Comparison of ENCODE assay signal across 24 cellular contexts in the genomic region with DNA sequence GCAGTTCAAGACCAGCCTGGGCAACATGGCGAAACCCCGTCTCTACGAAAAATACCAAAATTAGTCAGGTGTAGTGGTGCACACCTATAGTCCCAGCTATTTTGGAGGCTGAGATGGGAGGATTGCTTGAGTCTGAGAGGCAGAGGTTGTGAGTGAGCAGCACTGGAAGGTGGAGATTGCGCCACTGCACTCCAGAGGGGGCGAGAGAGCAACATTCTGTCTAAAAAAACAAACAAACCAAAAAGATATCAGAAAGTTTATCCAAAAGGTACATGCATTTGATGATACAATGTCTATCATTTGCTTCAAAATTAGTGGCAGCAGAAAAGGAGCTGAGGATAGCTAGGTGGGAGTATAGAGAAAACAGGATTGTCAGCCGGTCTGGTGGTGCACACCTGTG. TPM values are rescaled to one million over a fixed set of nuclear protein-coding genes. Genes with fewer than 3 reads are reported as not detected.
DNase-seq lines count a peak whose midpoint lies in the region; TF ChIP-seq lines count a peak whose summit lies in the region.
"Had no signal": no experiment of that assay in that cellular context is flagged by ENCODE, and none has a peak within 500 bp of the region (broad histone marks: within the 10 kb centered on the region; RNA-seq: fewer than 3 reads in every experiment).

No MANE protein-coding gene starts in this region.

- peaks cover 7% of the 10 kb centered on the region for H3K4me1 ChIP-seq in OCI-LY1 (ENCODE audit: insufficient read depth, low read length, severe bottlenecking)
- H3K4me1 ChIP-seq in endodermal cell (ENCODE audit: control insufficient read depth, insufficient read depth, low read length), result no peaks in the 10 kb centered on the region
- H3K4me1 ChIP-seq: ascending aorta, gastroesophageal sphincter, psoas muscle, testis had no signal

- POLR2A ChIA-PET in AG04450 (lab: Yijun Ruan, JAX), result no interaction called here

- H4K20me1 ChIP-seq in OCI-LY1 (ENCODE audit: insufficient read depth, low read length), result no peaks in the 10 kb centered on the region

- WGBS in endodermal cell (ENCODE audit: insufficient coverage in 1 of 2, insufficient read length in 1 of 2), 2 experiments, result 85 to 97% methylated on average over 4 to 6 of the region's 6 CpGs

- no peaks in the 10 kb centered on the region for H3K36me3 ChIP-seq in OCI-LY1 (ENCODE audit: insufficient read depth, low read length)
- no peaks in the 10 kb centered on the region for H3K36me3 ChIP-seq in endodermal cell (ENCODE audit: control insufficient read depth, insufficient read depth, low read length)
- H3K36me3 ChIP-seq: ascending aorta, gastroesophageal sphincter had no signal

- TF ChIP-seq CTCF in AG04450 (IDR thresholded peaks at IDR 0.05; ENCODE audit: low read depth, low read length) (peak; percentile 19; the same call in 1 of the 2 replicates), GM12864 (IDR thresholded peaks at IDR 0.05; ENCODE audit: low read depth, low read length, missing control alignments) (peak; percentile 32), OCI-LY1 (IDR thresholded peaks at IDR 0.05; ENCODE audit: low read length) (peak; percentile 41; the same call in 1 of the 2 replicates), endodermal cell (conservative IDR thresholded peaks at IDR 0.05) (peak; percentile 41), progenitor cell of endocrine pancreas (IDR thresholded peaks at IDR 0.05; ENCODE audit: unreplicated experiment) (no peak)

- H3K27me3 ChIP-seq in AG04450 (ENCODE audit: control insufficient read depth, insufficient read depth, low read length) (no peaks in the 10 kb centered on the region), OCI-LY1 (ENCODE audit: insufficient read depth, low read length) (no peaks in the 10 kb centered on the region), endodermal cell (ENCODE audit: control insufficient read depth, insufficient read depth, low read length, poor library complexity, severe bottlenecking) (peaks cover 6% of the 10 kb centered on the region)
- H3K27me3 ChIP-seq: ascending aorta, testis had no signal

- H3K9me3 Mint-ChIP-seq in endodermal cell, result no peaks in the 10 kb centered on the region
- H3K9me3 Mint-ChIP-seq in progenitor cell of endocrine pancreas (ENCODE audit: low read depth), result no peaks in the 10 kb centered on the region
- H3K9me3 Mint-ChIP-seq: activated naive CD4-positive, alpha-beta T cell treated with anti-CD3 and anti-CD28 coated beads, Interleukin-2, amount 50 U/mL, for 24 hours; central memory CD8-positive, alpha-beta T cell; neural crest cell; stimulated activated effector memory CD8-positive, alpha-beta T cell treated with anti-CD3 and anti-CD28 coated beads, Interleukin-12 subunit alpha, Interleukin-12 subunit beta, amount 100 ng/mL, for 72 hours had no signal

- H3K79me2 ChIP-seq in OCI-LY1 (ENCODE audit: insufficient read depth, low read length), result no peaks in the 10 kb centered on the region

- H3K4me2 ChIP-seq in OCI-LY1 (ENCODE audit: low read length), result no peak overlapping the region

- no peaks in the 10 kb centered on the region for H3K9me2 ChIP-seq in OCI-LY1 (ENCODE audit: low read depth, low read length)

- H3K27ac Mint-ChIP-seq in endodermal cell (no peak overlapping the region), progenitor cell of endocrine pancreas (no peak overlapping the region)
- H3K27ac Mint-ChIP-seq: activated naive CD4-positive, alpha-beta T cell treated with anti-CD3 and anti-CD28 coated beads, Interleukin-2, amount 50 U/mL, for 24 hours; stimulated activated effector memory CD8-positive, alpha-beta T cell treated with anti-CD3 and anti-CD28 coated beads, Interleukin-12 subunit alpha, Interleukin-12 subunit beta, amount 100 ng/mL, for 72 hours had no signal

- no peaks in the 10 kb centered on the region for H3K36me3 Mint-ChIP-seq in endodermal cell (ENCODE audit: low read depth)
- no peaks in the 10 kb centered on the region for H3K36me3 Mint-ChIP-seq in progenitor cell of endocrine pancreas (ENCODE audit: insufficient read depth)
- H3K36me3 Mint-ChIP-seq: activated naive CD4-positive, alpha-beta T cell treated with anti-CD3 and anti-CD28 coated beads, Interleukin-2, amount 50 U/mL, for 24 hours; stimulated activated effector memory CD8-positive, alpha-beta T cell treated with anti-CD3 and anti-CD28 coated beads, Interleukin-12 subunit alpha, Interleukin-12 subunit beta, amount 100 ng/mL, for 72 hours had no signal

- H3K27me3 Mint-ChIP-seq in endodermal cell (ENCODE audit: insufficient read depth) (peaks cover 19% of the 10 kb centered on the region), progenitor cell of endocrine pancreas (peaks cover 24% of the 10 kb centered on the region)
- H3K27me3 Mint-ChIP-seq: activated naive CD4-positive, alpha-beta T cell treated with anti-CD3 and anti-CD28 coated beads, Interleukin-2, amount 50 U/mL, for 24 hours had no signal

- DNase-seq in AG04450 (ENCODE audit: low read depth, low spot score), result no peak
- DNase-seq in GM12864 (ENCODE audit: low read depth), result no peak
- no peak for DNase-seq in endodermal cell
- no peak for DNase-seq in nucleus accumbens (lab: John Stamatoyannopoulos, UW)
- no peak for DNase-seq in progenitor cell of endocrine pancreas (ENCODE audit: low spot score, unreplicated experiment)
- no peak for DNase-seq in anterior cingulate cortex (lab: John Stamatoyannopoulos, UW)
- no peak for DNase-seq in hippocampal formation (lab: John Stamatoyannopoulos, UW)
- DNase-seq: activated CD4-positive, alpha-beta T cell treated with anti-CD3 and anti-CD28 coated beads for 48 hours; DMS79 treated with DMSO at 0.1 percent for 48 hours; NCI-H146; NCI-H524 treated with DMSO at 0.1 percent for 48 hours; psoas muscle; SHP77; stimulated activated CD4-positive, alpha-beta T cell treated with anti-CD3 and anti-CD28 coated beads, Interleukin-2, amount 100 ng/mL, for 24 hours; testis had no signal

- no peak overlapping the region for H3K27ac ChIP-seq in AG04450 (ENCODE audit: low read depth, low read length)
- H3K27ac ChIP-seq in OCI-LY1 (ENCODE audit: low read depth, low read length, poor library complexity, severe bottlenecking), result no peak overlapping the region
- H3K27ac ChIP-seq in endodermal cell (ENCODE audit: low read depth, low read length), result no peak overlapping the region
- H3K27ac ChIP-seq: ascending aorta, gastroesophageal sphincter, HL-60, psoas muscle, testis had no signal

- CTCF ChIA-PET in AG04450 (lab: Charles Lee), result no interaction called here

- H3K4me3 Mint-ChIP-seq in endodermal cell, result no peak overlapping the region
- no peak overlapping the region for H3K4me3 Mint-ChIP-seq in progenitor cell of endocrine pancreas (ENCODE audit: low read depth)
- H3K4me3 Mint-ChIP-seq: activated naive CD4-positive, alpha-beta T cell treated with anti-CD3 and anti-CD28 coated beads, Interleukin-2, amount 50 U/mL, for 24 hours; central memory CD8-positive, alpha-beta T cell; neural crest cell; stimulated activated effector memory CD8-positive, alpha-beta T cell treated with anti-CD3 and anti-CD28 coated beads, Interleukin-12 subunit alpha, Interleukin-12 subunit beta, amount 100 ng/mL, for 72 hours had no signal

- H3K9ac ChIP-seq in OCI-LY1 (ENCODE audit: low read length) (no peak overlapping the region), endodermal cell (ENCODE audit: extremely low read depth, low read length, poor library complexity, severe bottlenecking) (no peak overlapping the region)

- H3K4me1 Mint-ChIP-seq in endodermal cell (peaks cover 16% of the 10 kb centered on the region), progenitor cell of endocrine pancreas (ENCODE audit: low read depth) (peaks cover 9% of the 10 kb centered on the region)
- H3K4me1 Mint-ChIP-seq: central memory CD8-positive, alpha-beta T cell; stimulated activated effector memory CD8-positive, alpha-beta T cell treated with anti-CD3 and anti-CD28 coated beads, Interleukin-12 subunit alpha, Interleukin-12 subunit beta, amount 100 ng/mL, for 72 hours had no signal

- H3K4me3 ChIP-seq in AG04450 (ENCODE audit: low read depth, low read length), result no peak overlapping the region
- H3K4me3 ChIP-seq in GM12864 (ENCODE audit: low read depth, low read length), result no peak overlapping the region
- H3K4me3 ChIP-seq in OCI-LY1 (ENCODE audit: low read depth, low read length, poor library complexity, severe bottlenecking), result no peak overlapping the region
- H3K4me3 ChIP-seq in endodermal cell (ENCODE audit: low read length), result no peak overlapping the region
- H3K4me3 ChIP-seq: ascending aorta, gastroesophageal sphincter, lung, psoas muscle, testis had no signal

- no peaks in the 10 kb centered on the region for H3F3A ChIP-seq in OCI-LY1 (ENCODE audit: insufficient read depth, low read length)

- no peaks in the 10 kb centered on the region; the same call in 1 of the 2 replicates for H3K9me3 ChIP-seq in AG04450 (ENCODE audit: control insufficient read depth, insufficient read depth, low read length)
- no peaks in the 10 kb centered on the region for H3K9me3 ChIP-seq in OCI-LY1 (ENCODE audit: low read length)
- H3K9me3 ChIP-seq in endodermal cell (ENCODE audit: control insufficient read depth, low read length), result no peaks in the 10 kb centered on the region
- H3K9me3 ChIP-seq: ascending aorta, gastroesophageal sphincter, psoas muscle, testis had no signal

- no peak overlapping the region for H2AFZ ChIP-seq in OCI-LY1 (ENCODE audit: low read length)

RNA-seq across cellular contexts. Expression of gene CABLES1, which starts 39.8 kb away (rescaled TPM):
- polyA plus RNA-seq in AG04450 (2011; rRNA removed), result 25.7 and 29.6 TPM in 2 replicates
- 24.5 TPM in 2 replicates for polyA minus RNA-seq in AG04450 (2011; rRNA and poly(A)+ RNA removed)
- total RNA-seq in endodermal cell (10 to 100 TPM in 1 of 2 donors, 1 to 10 TPM in 1; 9.9 to 16.7 TPM), progenitor cell of endocrine pancreas (4.2 and 4.8 TPM in 2 replicates)
- 4.5 TPM for polyA plus RNA-seq in endodermal cell (2013, experiment 1 of 2)
- polyA plus RNA-seq in endodermal cell (2013, experiment 2 of 2), result 4.3 TPM
